8 cellular contexts compared by ENCODE assay signal in genomic region chr16:87383522-87384161, GRCh38. TPM values are rescaled to one million over a fixed set of nuclear protein-coding genes. Genes with fewer than 3 reads are reported as not detected.
A peak's percentile ranks its signal among the peaks of the same experiment; 100 is the strongest.
DNase-seq lines count a peak whose midpoint lies in the region; ATAC-seq and TF ChIP-seq lines count a peak whose summit lies in the region.

Gene FBXO31 (minus strand): TSS chr16:87383776. CDS start chr16:87383744, 32 bp downstream.

- DNase-seq in DMS53 (lab: John Stamatoyannopoulos, UW) = peak; percentile 91
- peak; percentile 87 for DNase-seq in Jurkat, Clone E6-1 (ENCODE audit: low read depth, low spot score)
- DNase-seq in RWPE2 (ENCODE audit: low spot score) = no peak
- DNase-seq in activated effector memory CD4-positive, alpha-beta T cell treated with Interleukin-2 at 50 U/mL for 16 hours = peak; percentile 84
- peak; percentile 92 for DNase-seq in fibroblast of the conjunctiva (ENCODE audit: low read depth)
- DNase-seq in stomach = peak; percentile 89

- WGBS in stomach, 5 donors = 0% methylated on average over 27 to 88 of the region's 90 CpGs

- no peaks in the 10 kb centered on the region for H3K9me3 ChIP-seq in RWPE2 (ENCODE audit: severe bottlenecking)
- H3K9me3 ChIP-seq in neural cell (ENCODE audit: low read length) = no peaks in the 10 kb centered on the region
- no peaks in the 10 kb centered on the region for H3K9me3 ChIP-seq in stomach

- no peak for TF ChIP-seq RAD21 in neural cell (conservative IDR thresholded peaks at IDR 0.05)

- no peak for TF ChIP-seq POLR2A in stomach (IDR thresholded peaks at IDR 0.05)

- no peaks in the 10 kb centered on the region for H3K9me2 ChIP-seq in neural cell (ENCODE audit: insufficient read depth, low read length)

- peak; percentile 3 for TF ChIP-seq CTCF in RWPE2 (IDR thresholded peaks at IDR 0.05; ENCODE audit: poor library complexity, severe bottlenecking)
- TF ChIP-seq CTCF in neural cell (IDR thresholded peaks at IDR 0.05; ENCODE audit: poor library complexity, severe bottlenecking) = peak; percentile 49
- TF ChIP-seq CTCF in stomach (IDR thresholded peaks at IDR 0.05) = no peak

- H3K27ac ChIP-seq in RWPE2 (ENCODE audit: poor library complexity, severe bottlenecking) (peak within 1 kb of the TSS; percentile 57), neural cell (ENCODE audit: low read length) (peak within 1 kb of the TSS; percentile 93), stomach (peak within 1 kb of the TSS; percentile 84 to 96 (median 94))

- peak within 1 kb of the TSS; percentile 76 for H2AFZ ChIP-seq in neural cell (ENCODE audit: low read depth, low read length)

- H3K36me3 ChIP-seq in RWPE2 (ENCODE audit: low read depth) (no peaks in the 10 kb centered on the region), neural cell (ENCODE audit: insufficient read depth, low read length) (no peaks in the 10 kb centered on the region), stomach (no peaks in the 10 kb centered on the region)

- intact Hi-C loops in stomach (cut with DNase I; ENCODE audit: low total_unique reads) = loop anchor here (5.0 kb wide), 1 partner anchor 61 kb away; no protein-coding TSS in a partner anchor

- H3F3A ChIP-seq in neural cell (ENCODE audit: insufficient read depth, low read length, poor library complexity, severe bottlenecking) = no peaks in the 10 kb centered on the region

- peak; percentile 37 for ATAC-seq in GM21576 (IDR thresholded peaks at IDR 0.05; ENCODE audit: unreplicated experiment)
- ATAC-seq in RWPE2 (ENCODE audit: low read depth) = peak; percentile 43

- H3K4me3 ChIP-seq in Jurkat, Clone E6-1 (ENCODE audit: low read length) = peak within 1 kb of the TSS; percentile 61
- H3K4me3 ChIP-seq in RWPE2 (ENCODE audit: severe bottlenecking) (peak within 1 kb of the TSS; percentile 99), neural cell (ENCODE audit: low read length) (peak within 1 kb of the TSS; percentile 95), stomach (peak within 1 kb of the TSS; percentile 63 to 97 (median 77))

- H3K4me1 ChIP-seq in RWPE2 (ENCODE audit: insufficient read depth, poor library complexity, severe bottlenecking) = peaks cover 21% of the 10 kb centered on the region
- peaks cover 47 to 75% (median 65%) of the 10 kb centered on the region in 4 donors for H3K4me1 ChIP-seq in stomach

- H3K4me2 ChIP-seq in neural cell (ENCODE audit: low read length) = peak within 1 kb of the TSS; percentile 48

- no peaks in the 10 kb centered on the region for H3K27me3 ChIP-seq in RWPE2 (ENCODE audit: insufficient read depth, poor library complexity, severe bottlenecking)
- H3K27me3 ChIP-seq in neural cell (ENCODE audit: insufficient read depth, low read depth, low read length) = no peaks in the 10 kb centered on the region
- no peaks in the 10 kb centered on the region for H3K27me3 ChIP-seq in stomach

- no peaks in the 10 kb centered on the region for H4K20me1 ChIP-seq in neural cell (ENCODE audit: insufficient read depth)

- peaks cover 19% of the 10 kb centered on the region for H3K79me2 ChIP-seq in neural cell (replicated peaks; ENCODE audit: insufficient read depth, low read length)

- TF ChIP-seq EP300 in neural cell (conservative IDR thresholded peaks at IDR 0.05; ENCODE audit: poor library complexity, severe bottlenecking) = peak; percentile 72
- no peak for TF ChIP-seq EP300 in stomach (IDR thresholded peaks at IDR 0.05)

- H3K9ac ChIP-seq in neural cell (ENCODE audit: low read length) = peak within 1 kb of the TSS; percentile 93

TF ChIP-seq in neural cell, 6 proteins besides CTCF, POLR2A, EP300 and RAD21:
- peak; percentile 69 for TF ChIP-seq POLR2AphosphoS5 (IDR thresholded peaks at IDR 0.05)
- TF ChIP-seq REST (IDR thresholded peaks at IDR 0.05; ENCODE audit: borderline replicate concordance) = no peak
- peak; percentile 33 for TF ChIP-seq SMC3 (conservative IDR thresholded peaks at IDR 0.05; ENCODE audit: poor library complexity)
- TF ChIP-seq TAF1 (IDR thresholded peaks at IDR 0.05; ENCODE audit: low read depth) = no peak
- no peak for TF ChIP-seq EZH2 (IDR thresholded peaks at IDR 0.05; ENCODE audit: borderline replicate concordance, insufficient read depth, low read length, poor library complexity, severe bottlenecking)
- peak; percentile 95 for TF ChIP-seq MXI1 (conservative IDR thresholded peaks at IDR 0.05; ENCODE audit: poor library complexity, severe bottlenecking)

RNA-seq across cellular contexts. Expression of gene FBXO31, which starts in this region (rescaled TPM):
- 21.9 TPM for polyA plus RNA-seq in Jurkat, Clone E6-1 (2012; ENCODE audit: insufficient read depth, insufficient read length)
- polyA plus RNA-seq in neural cell = 20.6 and 23.8 TPM in 2 replicates
- 25.9 and 38.7 TPM in 2 replicates for polyA minus RNA-seq in neural cell
- 1,000 to 10,000 TPM in 1 of 5 donors, 10 to 100 TPM in 4; 20.9 to 1,171 (median 41.5) TPM for total RNA-seq in stomach
- 10 to 100 TPM in 1 of 3 donors, 1 to 10 TPM in 2; 6.4 to 11.7 (median 8.2) TPM for polyA plus RNA-seq in stomach

Comparison
In these comparisons a context has a peak if more than half of its experiments do, and no peak if none do; other contexts are left out.
1. CTCF ChIP-seq: peak in RWPE2 (single experiment) and neural cell (single experiment); none in stomach (0 of 7).
2. Peak in every context shown above with its lines, with median percentiles within 50 percentile points of each other: H3K4me3 ChIP-seq and H3K27ac ChIP-seq.